ENCODE assay signal across 8 cellular contexts in the genomic region with DNA sequence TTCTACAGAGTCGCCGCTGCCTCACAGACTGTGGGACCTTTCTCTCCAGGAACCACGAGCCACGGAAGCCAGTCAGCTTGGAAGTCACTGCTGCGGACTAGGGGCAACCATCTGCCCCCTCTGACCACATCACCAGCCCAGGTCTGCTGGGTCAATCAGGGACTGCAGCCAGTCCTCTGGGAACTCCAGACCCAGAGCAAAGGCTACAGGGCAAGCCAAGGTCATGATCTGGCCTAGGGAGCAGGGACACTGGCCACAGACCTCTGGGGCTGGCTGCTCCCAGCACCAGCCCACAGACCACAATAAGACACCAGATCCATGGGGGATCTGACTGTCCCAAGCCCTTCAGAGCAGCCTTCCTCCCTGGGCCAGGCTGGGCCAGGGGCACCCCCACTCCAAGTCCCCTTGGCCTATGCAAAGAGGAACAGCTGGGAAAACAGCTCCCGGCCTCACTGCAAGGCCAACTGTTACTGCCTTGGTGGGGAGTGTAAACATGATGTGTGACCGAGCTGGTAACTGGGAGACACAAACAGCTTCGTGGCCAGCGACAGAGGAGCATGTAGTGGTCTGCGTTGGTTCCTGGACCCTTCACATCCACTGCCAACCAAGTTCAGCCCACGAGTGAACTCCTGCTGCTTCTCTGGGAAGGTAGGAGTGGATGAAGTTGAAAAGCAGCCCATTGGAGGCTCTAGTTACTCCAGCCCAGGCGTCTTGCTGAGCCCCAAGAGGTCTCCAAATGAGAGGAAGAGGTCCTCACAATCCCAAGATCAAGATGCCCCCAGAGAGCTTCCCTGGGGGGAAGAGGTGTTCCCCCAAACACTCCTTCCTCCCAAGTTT. TPM values are rescaled to one million over a fixed set of nuclear protein-coding genes. Genes with fewer than 3 reads are reported as not detected.
A peak's percentile ranks its signal among the peaks of the same experiment; 100 is the strongest.
DNase-seq lines count a peak whose midpoint lies in the region; ATAC-seq and TF ChIP-seq lines count a peak whose summit lies in the region.

No MANE protein-coding gene starts in this region.

- no peaks in the 10 kb centered on the region for H3K9me3 Mint-ChIP-seq in chondrocyte (ENCODE audit: low read depth)

- no peaks in the 10 kb centered on the region for H3K27me3 Mint-ChIP-seq in chondrocyte (ENCODE audit: low read depth)

- peak overlapping the region; percentile 96 for H3K9ac ChIP-seq in HUES6 (ENCODE audit: low read length)

- H3K27me3 ChIP-seq in HUES6 (ENCODE audit: control insufficient read depth, insufficient read depth, low read length) (no peaks in the 10 kb centered on the region), muscle layer of duodenum (ENCODE audit: low read depth, low read length) (no peaks in the 10 kb centered on the region)

- POLR2A ChIA-PET in HEK293T (lab: Yijun Ruan, JAX) = no interaction called here

- H3K27ac ChIP-seq in HUES6 (ENCODE audit: low read depth, low read length) (no peak overlapping the region), muscle layer of duodenum (ENCODE audit: low read length) (peak overlapping the region; percentile 50)

- peak overlapping the region; percentile 93 for H3K27ac Mint-ChIP-seq in chondrocyte (ENCODE audit: unreplicated experiment)

- H3K9me3 ChIP-seq in HUES6 (ENCODE audit: control insufficient read depth, insufficient read depth, low read depth, low read length) = no peaks in the 10 kb centered on the region
- H3K9me3 ChIP-seq in muscle layer of duodenum (ENCODE audit: control insufficient read depth in 1 of 2, low read length in 2 of 2) = no peaks in the 10 kb centered on the region

- H3K36me3 ChIP-seq in HUES6 (ENCODE audit: control insufficient read depth, insufficient read depth, low read length) (no peaks in the 10 kb centered on the region; the same call in 1 of the 2 replicates), muscle layer of duodenum (ENCODE audit: control insufficient read depth in 1 of 2, insufficient read depth in 2 of 2, low read length in 2 of 2) (peaks cover 0 to 3% of the 10 kb centered on the region in 2 donors)

- peak overlapping the region; percentile 85 for H3K4me3 ChIP-seq in AG10803 (ENCODE audit: low read length)
- peak overlapping the region; percentile 91 for H3K4me3 ChIP-seq in HUES6 (ENCODE audit: low read depth, low read length)
- H3K4me3 ChIP-seq in muscle layer of duodenum (ENCODE audit: low read depth in 1 of 2, low read length in 2 of 2) = peak overlapping the region; percentile 71 to 77

- DNase-seq in AG10803 (ENCODE audit: low read depth) = no peak
- peak; percentile 59 for DNase-seq in chondrocyte (ENCODE audit: low spot score)
- no peak for DNase-seq in HEK293T (ENCODE audit: extremely low spot score)
- DNase-seq in NCI-H510A treated with DMSO at 0.1 percent for 48 hours (lab: John Stamatoyannopoulos, UW) = no peak
- no peak for DNase-seq in DMS153 (lab: John Stamatoyannopoulos, UW)

- ATAC-seq in GM21576 (IDR thresholded peaks at IDR 0.05; ENCODE audit: unreplicated experiment) = no peak

- H3K4me1 ChIP-seq in HUES6 (ENCODE audit: control insufficient read depth, insufficient read depth, low read length) (peaks cover 39% of the 10 kb centered on the region), muscle layer of duodenum (ENCODE audit: control insufficient read depth in 1 of 2, insufficient read depth in 2 of 2, low read length in 2 of 2) (peaks cover 22 to 52% of the 10 kb centered on the region in 2 donors)

- CTCF ChIA-PET in HEK293T (lab: Yijun Ruan, JAX) = interaction anchor here (1.1 kb wide), 1 partner anchor 144 kb away, joined by 4 read pairs; no protein-coding TSS in a partner anchor

- TF ChIP-seq CTCF in AG10803 (conservative IDR thresholded peaks at IDR 0.05; ENCODE audit: low read length) (0 out of 2 replicates have a peak, but pooled peaks have one; percentile 5), chondrocyte (IDR thresholded peaks at IDR 0.05) (no peak)

- H3K36me3 Mint-ChIP-seq in chondrocyte (ENCODE audit: low read depth) = no peaks in the 10 kb centered on the region

- peak overlapping the region; percentile 89 for H3K4me3 Mint-ChIP-seq in chondrocyte (ENCODE audit: unreplicated experiment)

- H3K4me1 Mint-ChIP-seq in chondrocyte (ENCODE audit: low read depth) = peaks cover 46% of the 10 kb centered on the region

TF ChIP-seq in HEK293T, 16 proteins besides CTCF, POLR2A, EP300 and RAD21:
- TF ChIP-seq, protein P1, sequence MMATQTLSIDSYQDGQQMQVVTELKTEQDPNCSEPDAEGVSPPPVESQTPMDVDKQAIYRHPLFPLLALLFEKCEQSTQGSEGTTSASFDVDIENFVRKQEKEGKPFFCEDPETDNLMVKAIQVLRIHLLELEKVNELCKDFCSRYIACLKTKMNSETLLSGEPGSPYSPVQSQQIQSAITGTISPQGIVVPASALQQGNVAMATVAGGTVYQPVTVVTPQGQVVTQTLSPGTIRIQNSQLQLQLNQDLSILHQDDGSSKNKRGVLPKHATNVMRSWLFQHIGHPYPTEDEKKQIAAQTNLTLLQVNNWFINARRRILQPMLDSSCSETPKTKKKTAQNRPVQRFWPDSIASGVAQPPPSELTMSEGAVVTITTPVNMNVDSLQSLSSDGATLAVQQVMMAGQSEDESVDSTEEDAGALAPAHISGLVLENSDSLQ (IDR thresholded peaks at IDR 0.05) = no peak
- no peak for TF ChIP-seq TARDBP (IDR thresholded peaks at IDR 0.05)
- TF ChIP-seq BHLHE40 (IDR thresholded peaks at IDR 0.05; ENCODE audit: borderline replicate concordance) = no peak
- TF ChIP-seq FOXK2 (IDR thresholded peaks at IDR 0.05) = no peak
- TF ChIP-seq ARNT (IDR thresholded peaks at IDR 0.05) = no peak
- no peak for TF ChIP-seq FOXM1 (IDR thresholded peaks at IDR 0.05; ENCODE audit: borderline replicate concordance)
- TF ChIP-seq HDGF (IDR thresholded peaks at IDR 0.05; ENCODE audit: borderline replicate concordance) = no peak
- no peak for TF ChIP-seq ELF4 (IDR thresholded peaks at IDR 0.05)
- TF ChIP-seq CTBP1 (IDR thresholded peaks at IDR 0.05; ENCODE audit: borderline replicate concordance) = no peak
- TF ChIP-seq FOXA1 (IDR thresholded peaks at IDR 0.05) = no peak

RNA-seq across cellular contexts. Expression of a gene that starts 1.5 kb away (rescaled TPM):
- total RNA-seq in chondrocyte = 99.9 to 136 TPM (median 100 TPM) in 3 replicates

RNA-seq across cellular contexts. Expression of a gene that starts 57.1 kb away (rescaled TPM):
- total RNA-seq in chondrocyte = 0.52 to 0.73 TPM (median 0.59 TPM) in 3 replicates
